In genomic region chr10:117780411-117780810, GRCh38 we compare ENCODE assay signal across 10 cellular contexts.
"Had no signal": no experiment of that assay in that cellular context is flagged by ENCODE, and none has a peak within 500 bp of the region (broad histone marks: within the 10 kb centered on the region; RNA-seq: fewer than 3 reads in every experiment).

No MANE protein-coding gene starts in this region.

- DNase-seq: GM23248, GOT3, H7, H9, HCEC 1CT, HFFc6 had no signal

- H2AFZ ChIP-seq: GM23248, GM23338 had no signal

- H3K9me3 ChIP-seq: HAP-1 had no signal

- H3K36me3 ChIP-seq: HAP-1 had no signal

- H3K27ac Mint-ChIP-seq: GM23338, HFFc6 had no signal

- H3K9me3 Mint-ChIP-seq: GM23338, H9 had no signal

- H3K27ac ChIP-seq: GM23248 had no signal

- H3K4me1 ChIP-seq: HAP-1 had no signal

- H3K4me2 ChIP-seq: GM23338 had no signal

- FAIRE-seq: H54 had no signal

- H3K9ac ChIP-seq: GM23248 had no signal

- H3K4me3 ChIP-seq: GM23248, GM23338, HAP-1 had no signal

- ATAC-seq: GM23338, HCT116 had no signal

- H3K4me3 Mint-ChIP-seq: GM23338, H9, HFFc6 had no signal
